Comparison of ENCODE assay signal across 8 cellular contexts in the genomic region with DNA sequence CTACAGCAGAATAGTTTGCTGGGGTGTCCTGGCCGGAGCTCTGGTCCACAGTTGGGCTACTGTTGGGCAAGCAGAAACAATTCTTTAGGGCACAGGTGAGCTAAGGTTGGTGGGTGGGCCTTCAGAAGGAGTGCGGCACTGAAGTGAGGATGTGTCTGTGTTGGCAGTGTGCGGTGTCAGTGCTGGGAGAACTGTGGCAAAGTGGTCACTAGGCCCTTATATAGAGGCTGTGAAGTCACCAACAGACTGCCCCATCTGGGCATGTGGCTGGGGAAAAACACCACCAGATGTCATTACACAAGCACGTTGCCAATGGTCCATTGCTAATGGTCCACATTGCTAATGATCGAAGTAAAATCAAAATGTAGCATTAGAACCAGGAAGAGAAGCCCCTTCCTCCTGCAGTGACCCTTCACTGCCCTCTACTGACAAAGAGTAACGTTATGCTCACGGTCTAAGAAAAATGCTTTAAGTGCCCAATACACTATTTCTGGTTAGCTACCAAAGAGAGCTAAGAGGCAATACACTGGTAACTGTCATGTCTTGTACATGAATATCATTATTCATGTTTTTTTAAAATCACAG. TPM values are rescaled to one million over a fixed set of nuclear protein-coding genes. Genes with fewer than 3 reads are reported as not detected.
DNase-seq lines count a peak whose midpoint lies in the region; TF ChIP-seq lines count a peak whose summit lies in the region.

No MANE protein-coding gene starts in this region.

- no peak for TF ChIP-seq EP300 in stomach (IDR thresholded peaks at IDR 0.05)

- no peak overlapping the region for H3K4me3 Mint-ChIP-seq in activated T-helper 2 cell treated with anti-CD3 and anti-CD28 coated beads, Interferon-gamma antibody, Interleukin-2, Interleukin-4, amounts not matched to agents 10 μg/mL and 5 μg/mL and 100 μg/mL, durations not matched to agents 14 hours and 24 hours and 36 hours (ENCODE audit: low read depth)

- no peaks in the 10 kb centered on the region for H4K20me1 ChIP-seq in SU-DHL-6 (ENCODE audit: low read depth, low read length)

- TF ChIP-seq POLR2A in stomach (IDR thresholded peaks at IDR 0.05) (no peak), prostate gland (IDR thresholded peaks at IDR 0.05) (no peak)

- no peaks in the 10 kb centered on the region for H3K9me3 ChIP-seq in SU-DHL-6 (ENCODE audit: insufficient read depth, low read length)
- no peaks in the 10 kb centered on the region for H3K9me3 ChIP-seq in stomach
- no peaks in the 10 kb centered on the region for H3K9me3 ChIP-seq in prostate gland

- H3F3A ChIP-seq in SU-DHL-6 (ENCODE audit: insufficient read depth), result no peaks in the 10 kb centered on the region

- no peak overlapping the region for H3K9ac ChIP-seq in SU-DHL-6 (ENCODE audit: low read length)

- H3K4me3 ChIP-seq in GM06990 (replicated peaks; ENCODE audit: low read depth, low read length), result no peak overlapping the region
- H3K4me3 ChIP-seq in HL-60 (replicated peaks; ENCODE audit: insufficient read depth, low read length), result no peak overlapping the region
- H3K4me3 ChIP-seq in SU-DHL-6 (ENCODE audit: insufficient read depth, low read length, poor library complexity, severe bottlenecking), result no peak overlapping the region
- H3K4me3 ChIP-seq in stomach, result no peak overlapping the region
- H3K4me3 ChIP-seq in prostate gland, result no peak overlapping the region

- H3K27ac ChIP-seq in HL-60 (replicated peaks) (no peak overlapping the region), SU-DHL-6 (ENCODE audit: low read depth, low read length) (no peak overlapping the region), stomach (no peak overlapping the region), prostate gland (no peak overlapping the region)

- DNase-seq in GM06990 (ENCODE audit: extremely low read depth, insufficient read length), result no peak
- DNase-seq in HL-60 (ENCODE audit: low read depth in 1 of 2, low spot score in 1 of 2), result peak in 1 of 2 experiments; percentile 4
- DNase-seq in myocyte (ENCODE audit: low read depth), result peak; percentile 23
- no peak for DNase-seq in stomach
- DNase-seq in activated T-helper 2 cell treated with anti-CD3 and anti-CD28 coated beads, Interferon-gamma antibody, Interleukin-2, Interleukin-4, amounts not matched to agents 10 μg/mL and 5 μg/mL and 100 μg/mL, durations not matched to agents 14 hours and 24 hours and 36 hours (ENCODE audit: low spot score), result no peak
- no peak for DNase-seq in prostate gland (ENCODE audit: low spot score)
- no peak for DNase-seq in superior temporal gyrus (ENCODE audit: extremely low spot score)

- TF ChIP-seq CTCF in GM06990 (IDR thresholded peaks at IDR 0.05; ENCODE audit: insufficient read depth, low read length, poor library complexity, severe bottlenecking), result peak; percentile 33
- TF ChIP-seq CTCF in HL-60 (IDR thresholded peaks at IDR 0.05; ENCODE audit: insufficient read depth, low read length), result peak; percentile 26
- peak; percentile 30 for TF ChIP-seq CTCF in SU-DHL-6 (IDR thresholded peaks at IDR 0.05; ENCODE audit: insufficient read depth, low read length, poor library complexity, severe bottlenecking)
- no peak for TF ChIP-seq CTCF in stomach (IDR thresholded peaks at IDR 0.05)
- no peak for TF ChIP-seq CTCF in prostate gland (IDR thresholded peaks at IDR 0.05)

- no peaks in the 10 kb centered on the region for H3K36me3 Mint-ChIP-seq in activated T-helper 2 cell treated with anti-CD3 and anti-CD28 coated beads, Interferon-gamma antibody, Interleukin-2, Interleukin-4, amounts not matched to agents 10 μg/mL and 5 μg/mL and 100 μg/mL, durations not matched to agents 14 hours and 24 hours and 36 hours (ENCODE audit: low read depth)

- no peak overlapping the region for H3K27ac Mint-ChIP-seq in activated T-helper 2 cell treated with anti-CD3 and anti-CD28 coated beads, Interferon-gamma antibody, Interleukin-2, Interleukin-4, amounts not matched to agents 10 μg/mL and 5 μg/mL and 100 μg/mL, durations not matched to agents 14 hours and 24 hours and 36 hours

- H3K4me1 Mint-ChIP-seq in activated T-helper 2 cell treated with anti-CD3 and anti-CD28 coated beads, Interferon-gamma antibody, Interleukin-2, Interleukin-4, amounts not matched to agents 10 μg/mL and 5 μg/mL and 100 μg/mL, durations not matched to agents 14 hours and 24 hours and 36 hours (ENCODE audit: low read depth), result peaks cover 3% of the 10 kb centered on the region

- H3K9me3 Mint-ChIP-seq in activated T-helper 2 cell treated with anti-CD3 and anti-CD28 coated beads, Interferon-gamma antibody, Interleukin-2, Interleukin-4, amounts not matched to agents 10 μg/mL and 5 μg/mL and 100 μg/mL, durations not matched to agents 14 hours and 24 hours and 36 hours, result no peaks in the 10 kb centered on the region

- H3K4me1 ChIP-seq in stomach, result no peaks in the 10 kb centered on the region
- no peaks in the 10 kb centered on the region for H3K4me1 ChIP-seq in prostate gland (replicated peaks)

- 47 to 54% (median 51%) methylated on average over 7 of the region's 7 CpGs for WGBS in stomach, 5 donors
- WGBS in prostate gland, result 52% methylated on average over 7 of the region's 7 CpGs

- H3K79me2 ChIP-seq in SU-DHL-6 (ENCODE audit: insufficient read depth, low read length), result no peaks in the 10 kb centered on the region

- H3K27me3 ChIP-seq in GM06990 (replicated peaks; ENCODE audit: control insufficient read depth, insufficient read depth, low read length), result no peaks in the 10 kb centered on the region
- H3K27me3 ChIP-seq in HL-60 (ENCODE audit: insufficient read depth, poor library complexity, severe bottlenecking), result no peaks in the 10 kb centered on the region
- no peaks in the 10 kb centered on the region for H3K27me3 ChIP-seq in SU-DHL-6 (ENCODE audit: low read length)
- H3K27me3 ChIP-seq in stomach, result no peaks in the 10 kb centered on the region
- H3K27me3 ChIP-seq in prostate gland (replicated peaks; ENCODE audit: insufficient read depth), result no peaks in the 10 kb centered on the region

- H3K9me2 ChIP-seq in SU-DHL-6 (replicated peaks; ENCODE audit: insufficient read depth, low read length), result no peaks in the 10 kb centered on the region

- intact Hi-C loops in stomach (cut with DNase I; ENCODE audit: low total_unique reads), result no loop called here
- intact Hi-C loops in activated T-helper 2 cell treated with anti-CD3 and anti-CD28 coated beads, Interferon-gamma antibody, Interleukin-2, Interleukin-4, amounts not matched to agents 10 μg/mL and 5 μg/mL and 100 μg/mL, durations not matched to agents 14 hours and 24 hours and 36 hours (cut with micrococcal nuclease), result no loop called here
- intact Hi-C loops in prostate gland (cut with DNase I), result no loop called here

- no peaks in the 10 kb centered on the region for H3K36me3 ChIP-seq in GM06990 (ENCODE audit: control insufficient read depth, insufficient read depth, low read length)
- no peaks in the 10 kb centered on the region for H3K36me3 ChIP-seq in SU-DHL-6 (ENCODE audit: low read length)
- no peaks in the 10 kb centered on the region for H3K36me3 ChIP-seq in stomach
- no peaks in the 10 kb centered on the region for H3K36me3 ChIP-seq in prostate gland

- H2AFZ ChIP-seq in SU-DHL-6 (ENCODE audit: low read depth, low read length, severe bottlenecking), result peak overlapping the region; percentile 44

- no peaks in the 10 kb centered on the region for H3K27me3 Mint-ChIP-seq in activated T-helper 2 cell treated with anti-CD3 and anti-CD28 coated beads, Interferon-gamma antibody, Interleukin-2, Interleukin-4, amounts not matched to agents 10 μg/mL and 5 μg/mL and 100 μg/mL, durations not matched to agents 14 hours and 24 hours and 36 hours (ENCODE audit: low read depth)

- H3K4me2 ChIP-seq in SU-DHL-6 (ENCODE audit: low read depth, low read length, poor library complexity, severe bottlenecking), result no peak overlapping the region

RNA-seq across cellular contexts. Expression of a gene that starts 21.3 kb away (rescaled TPM):
- total RNA-seq in myocyte (not detected in 2 replicates), stomach (1 to 10 TPM in 1 of 5 donors, under 1 TPM in 1, not detected in 3; under 0.01 to 1.5 TPM), prostate gland (under 1 TPM in 1 of 2 donors, not detected in 1; 0.23 TPM)
- polyA plus RNA-seq in myocyte (2012), result not detected
- not detected for polyA plus RNA-seq in stomach
- total RNA-seq in activated T-helper 2 cell treated with anti-CD3 and anti-CD28 coated beads, Interferon-gamma antibody, Interleukin-2, Interleukin-4, amounts not matched to agents 10 μg/mL and 5 μg/mL and 100 μg/mL, durations not matched to agents 14 hours and 24 hours and 36 hours, result not detected in 2 replicates

Comparison
In these comparisons a context has a peak if more than half of its experiments do, and no peak if none do; other contexts are left out.
1. CTCF ChIP-seq: peak in GM06990 (single experiment), HL-60 (single experiment) and SU-DHL-6 (single experiment); none in stomach (0 of 7) and prostate gland (0 of 4).